8 cellular contexts compared by ENCODE assay signal in the genomic region with DNA sequence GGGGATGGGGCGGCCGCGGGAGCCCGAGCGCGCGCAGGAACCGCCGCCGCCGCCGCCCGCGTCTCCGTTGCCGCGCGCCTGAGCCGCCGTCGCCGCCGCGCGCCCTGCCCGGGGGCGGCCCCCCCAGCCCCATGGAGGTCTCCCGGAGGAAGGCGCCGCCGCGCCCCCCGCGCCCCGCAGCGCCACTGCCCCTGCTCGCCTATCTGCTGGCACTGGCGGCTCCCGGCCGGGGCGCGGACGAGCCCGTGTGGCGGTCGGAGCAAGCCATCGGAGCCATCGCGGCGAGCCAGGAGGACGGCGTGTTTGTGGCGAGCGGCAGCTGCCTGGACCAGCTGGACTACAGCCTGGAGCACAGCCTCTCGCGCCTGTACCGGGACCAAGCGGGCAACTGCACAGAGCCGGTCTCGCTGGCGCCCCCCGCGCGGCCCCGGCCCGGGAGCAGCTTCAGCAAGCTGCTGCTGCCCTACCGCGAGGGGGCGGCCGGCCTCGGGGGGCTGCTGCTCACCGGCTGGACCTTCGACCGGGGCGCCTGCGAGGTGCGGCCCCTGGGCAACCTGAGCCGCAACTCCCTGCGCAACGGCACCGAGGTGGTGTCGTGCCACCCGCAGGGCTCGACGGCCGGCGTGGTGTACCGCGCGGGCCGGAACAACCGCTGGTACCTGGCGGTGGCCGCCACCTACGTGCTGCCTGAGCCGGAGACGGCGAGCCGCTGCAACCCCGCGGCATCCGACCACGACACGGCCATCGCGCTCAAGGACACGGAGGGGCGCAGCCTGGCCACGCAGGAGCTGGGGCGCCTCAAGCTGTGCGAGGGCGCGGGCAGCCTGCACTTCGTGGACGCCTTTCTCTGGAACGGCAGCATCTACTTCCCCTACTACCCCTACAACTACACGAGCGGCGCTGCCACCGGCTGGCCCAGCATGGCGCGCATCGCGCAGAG.
DNase-seq lines count a peak whose midpoint lies in the region; ATAC-seq and FAIRE-seq lines count a peak whose summit lies in the region.

No MANE protein-coding gene starts in this region.

- H3K36me3 Mint-ChIP-seq in memory B cell, result no peaks in the 10 kb centered on the region

- DNase-seq in ELR (ENCODE audit: low read depth) (peak; percentile 46), KBM-7 (peak; percentile 62), ecto neural progenitor cell (ENCODE audit: low spot score) (peak; percentile 88), memory B cell (ENCODE audit: low spot score in 2 of 2) (peak; percentile 65 to 74), RCC 7860 (ENCODE audit: low spot score) (no peak)
- DNase-seq in activated CD4-positive, CD25-positive, alpha-beta regulatory T cell (lab: John Stamatoyannopoulos, UW), result peak in 3 of 4 experiments; percentile 15 to 29 (median 22)
- peak; percentile 65 to 74 for DNase-seq in stimulated activated naive CD8-positive, alpha-beta T cell treated with anti-CD3 and anti-CD28 coated beads, Interleukin-15, amount 100 ng/mL, for 72 hours

- H3K4me3 Mint-ChIP-seq in memory B cell, result peak overlapping the region; percentile 94
- peak overlapping the region; percentile 89 to 97 for H3K4me3 Mint-ChIP-seq in stimulated activated naive CD8-positive, alpha-beta T cell treated with anti-CD3 and anti-CD28 coated beads, Interleukin-15, amount 100 ng/mL, for 72 hours

- FAIRE-seq in RCC 7860 (lab: Jason Lieb, UNC), result no peak

- peak overlapping the region; percentile 89 for H3K27ac Mint-ChIP-seq in memory B cell
- H3K27ac Mint-ChIP-seq in stimulated activated naive CD8-positive, alpha-beta T cell treated with anti-CD3 and anti-CD28 coated beads, Interleukin-15, amount 100 ng/mL, for 72 hours, result peak overlapping the region in 1 of 2 donors; percentile 78

- H3K4me1 Mint-ChIP-seq in memory B cell, result peaks cover 37% of the 10 kb centered on the region
- H3K4me1 Mint-ChIP-seq in stimulated activated naive CD8-positive, alpha-beta T cell treated with anti-CD3 and anti-CD28 coated beads, Interleukin-15, amount 100 ng/mL, for 72 hours, result peaks cover 46% of the 10 kb centered on the region

- in situ Hi-C loops in KBM-7 (cut with MboI; ENCODE audit: low pct_unique_long_range_greater_than_20kb, low sequenced_read_pairs), result no loop called here

- H3K9me3 Mint-ChIP-seq in memory B cell, result no peaks in the 10 kb centered on the region
- H3K9me3 Mint-ChIP-seq in stimulated activated naive CD8-positive, alpha-beta T cell treated with anti-CD3 and anti-CD28 coated beads, Interleukin-15, amount 100 ng/mL, for 72 hours, result no peaks in the 10 kb centered on the region

- H3K27me3 Mint-ChIP-seq in memory B cell, result no peaks in the 10 kb centered on the region
- H3K27me3 Mint-ChIP-seq in stimulated activated naive CD8-positive, alpha-beta T cell treated with anti-CD3 and anti-CD28 coated beads, Interleukin-15, amount 100 ng/mL, for 72 hours, result peaks cover 53% of the 10 kb centered on the region

- peak; percentile 34 for ATAC-seq in GM21515 (IDR thresholded peaks at IDR 0.05; ENCODE audit: unreplicated experiment)
- ATAC-seq in memory B cell (ENCODE audit: low read depth), result peak; percentile 34
- peak; percentile 43 for ATAC-seq in stimulated activated naive CD8-positive, alpha-beta T cell treated with anti-CD3 and anti-CD28 coated beads, Interleukin-15, amount 100 ng/mL, for 72 hours
